Comparison of ENCODE assay signal across 28 cellular contexts in the genomic region with DNA sequence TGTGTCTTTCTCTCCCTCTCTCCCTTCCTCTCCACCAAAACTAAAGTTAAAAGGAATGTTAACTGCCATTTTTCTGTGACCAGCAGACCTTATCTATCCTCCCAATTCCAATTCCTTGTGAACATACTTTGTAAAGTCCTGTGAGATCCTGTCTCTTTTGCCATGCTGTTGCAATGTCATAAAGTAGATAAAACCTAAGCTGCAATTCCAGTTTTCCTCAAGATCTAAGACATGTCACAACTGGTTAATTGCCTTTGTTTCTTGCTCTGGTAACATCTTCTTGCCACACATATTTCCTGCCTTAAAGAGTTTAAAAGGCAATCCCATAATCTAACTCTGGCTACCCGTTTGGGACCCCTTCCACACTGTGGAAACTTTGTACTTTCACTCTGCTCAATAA.
"Had no signal": no experiment of that assay in that cellular context is flagged by ENCODE, and none has a peak within 500 bp of the region (broad histone marks: within the 10 kb centered on the region; RNA-seq: fewer than 3 reads in every experiment).

No MANE protein-coding gene starts in this region.

- H3K27me3 Mint-ChIP-seq: activated CD4-positive, alpha-beta memory T cell treated with anti-CD3 and anti-CD28 coated beads, Interleukin-2, amount 10 ng/mL, durations not matched to agents 7 days and 5 days; activated CD4-positive, alpha-beta T cell treated with anti-CD3 and anti-CD28 coated beads, Interleukin-2, amount 10 ng/mL, durations not matched to agents 7 days and 5 days; activated naive CD8-positive, alpha-beta T cell; activated T-helper 17 cell treated with anti-CD3 and anti-CD28 coated beads, Interleukin-2, amount 50 U/mL, for 72 hours had no signal

- H3K36me3 Mint-ChIP-seq: activated naive CD8-positive, alpha-beta T cell had no signal

- H3K4me3 ChIP-seq: cardiac muscle cell, colonic mucosa, esophagus muscularis mucosa, gastroesophageal sphincter had no signal

- H3K9me3 ChIP-seq: colonic mucosa had no signal

- DNase-seq: activated CD4-positive, alpha-beta memory T cell treated with anti-CD3 and anti-CD28 coated beads, Interleukin-2, amount 10 ng/mL, durations not matched to agents 7 days and 5 days; activated CD4-positive, alpha-beta T cell treated with anti-CD3 and anti-CD28 coated beads for 1 hour; activated CD4-positive, alpha-beta T cell treated with anti-CD3 and anti-CD28 coated beads for 4 hours; activated CD4-positive, alpha-beta T cell treated with anti-CD3 and anti-CD28 coated beads, Interleukin-2, amount 10 ng/mL, durations not matched to agents 7 days and 5 days; activated CD4-positive, alpha-beta T cell treated with anti-CD3 and anti-CD28 coated beads, Interleukin-2, amount 50 U/mL, for 4 hours; activated CD8-positive, alpha-beta memory T cell treated with anti-CD3 and anti-CD28 coated beads, Interleukin-2, amount 50 U/mL, for 48 hours; activated effector memory CD4-positive, alpha-beta T cell treated with Interleukin-2 at 50 U/mL for 16 hours; activated gamma-delta T cell treated with Interleukin-2 at 50 U/mL for 16 hours; activated naive CD4-positive, alpha-beta T cell treated with anti-CD3 and anti-CD28 coated beads, Interleukin-2, amount 50 U/mL, for 16 hours; activated naive CD4-positive, alpha-beta T cell treated with Interleukin-2 at 50 U/mL for 16 hours; activated T-cell treated with anti-CD3 and anti-CD28 coated beads for 4 hours; activated T-cell treated with anti-CD3 and anti-CD28 coated beads, Interleukin-2, amount 50 U/mL, for 4 hours; amniotic stem cell; anterior cingulate cortex; brain microvascular endothelial cell; central memory CD4-positive, alpha-beta T cell; cerebellar nuclear complex; colonic mucosa; effector CD8-positive, alpha-beta T cell; erythroblast; foreskin melanocyte; T-helper 2 cell had no signal

- H3K4me3 Mint-ChIP-seq: activated CD4-positive, alpha-beta memory T cell treated with anti-CD3 and anti-CD28 coated beads, Interleukin-2, amount 10 ng/mL, durations not matched to agents 7 days and 5 days; activated CD4-positive, alpha-beta T cell treated with anti-CD3 and anti-CD28 coated beads, Interleukin-2, amount 10 ng/mL, durations not matched to agents 7 days and 5 days; activated naive CD8-positive, alpha-beta T cell; activated T-cell treated with anti-CD3 and anti-CD28 coated beads, Interleukin-2, amount 50 U/mL, for 4 hours; activated T-helper 17 cell treated with anti-CD3 and anti-CD28 coated beads, Interleukin-2, amount 50 U/mL, for 72 hours; WTC11 had no signal

- H3K27ac ChIP-seq: brain microvascular endothelial cell, cardiac muscle cell, colonic mucosa, esophagus muscularis mucosa, gastroesophageal sphincter had no signal

- H3K36me3 ChIP-seq: brain microvascular endothelial cell, cardiac muscle cell, colonic mucosa, esophagus muscularis mucosa, gastroesophageal sphincter had no signal

- H3K4me1 Mint-ChIP-seq: activated CD4-positive, alpha-beta memory T cell treated with anti-CD3 and anti-CD28 coated beads, Interleukin-2, amount 10 ng/mL, durations not matched to agents 7 days and 5 days; activated CD4-positive, alpha-beta T cell treated with anti-CD3 and anti-CD28 coated beads, Interleukin-2, amount 10 ng/mL, durations not matched to agents 7 days and 5 days; activated T-helper 17 cell treated with anti-CD3 and anti-CD28 coated beads, Interleukin-2, amount 50 U/mL, for 72 hours had no signal

- H3K4me1 ChIP-seq: colonic mucosa, esophagus muscularis mucosa, gastroesophageal sphincter had no signal

- H3K27me3 ChIP-seq: brain microvascular endothelial cell, cardiac muscle cell, colonic mucosa, esophagus muscularis mucosa, gastroesophageal sphincter had no signal

- H3K27ac Mint-ChIP-seq: activated CD4-positive, alpha-beta memory T cell treated with anti-CD3 and anti-CD28 coated beads, Interleukin-2, amount 10 ng/mL, durations not matched to agents 7 days and 5 days; activated CD4-positive, alpha-beta T cell treated with anti-CD3 and anti-CD28 coated beads, Interleukin-2, amount 10 ng/mL, durations not matched to agents 7 days and 5 days; activated naive CD8-positive, alpha-beta T cell; activated T-helper 17 cell treated with anti-CD3 and anti-CD28 coated beads, Interleukin-2, amount 50 U/mL, for 72 hours; WTC11 had no signal
